Comparison of ENCODE assay signal across 11 cellular contexts in genomic region chr3:7682822-7683229, GRCh38.
DNase-seq lines count a peak whose midpoint lies in the region; ATAC-seq and TF ChIP-seq lines count a peak whose summit lies in the region.
"Had no signal": no experiment of that assay in that cellular context is flagged by ENCODE, and none has a peak within 500 bp of the region (broad histone marks: within the 10 kb centered on the region; RNA-seq: fewer than 3 reads in every experiment).

No MANE protein-coding gene starts in this region.

- H3K36me3 ChIP-seq in naive thymus-derived CD4-positive, alpha-beta T cell (ENCODE audit: control insufficient read depth in 2 of 3, insufficient read depth in 3 of 3, low read length in 3 of 3): no peaks in the 10 kb centered on the region

- no peak overlapping the region for H3K4me3 Mint-ChIP-seq in naive thymus-derived CD4-positive, alpha-beta T cell
- H3K4me3 Mint-ChIP-seq: brain had no signal

- no peak overlapping the region for H3K4me3 ChIP-seq in fibroblast of villous mesenchyme (ENCODE audit: low read depth, low read length)
- H3K4me3 ChIP-seq in naive thymus-derived CD4-positive, alpha-beta T cell (ENCODE audit: low read length): no peak overlapping the region

- H3K4me1 ChIP-seq in naive thymus-derived CD4-positive, alpha-beta T cell (ENCODE audit: control insufficient read depth in 2 of 2, insufficient read depth in 2 of 2, low read length in 2 of 2): no peaks in the 10 kb centered on the region

- H3K36me3 Mint-ChIP-seq in naive thymus-derived CD4-positive, alpha-beta T cell: no peaks in the 10 kb centered on the region
- H3K36me3 Mint-ChIP-seq: brain had no signal

- peaks cover 0 to 1% (median 0%) of the 10 kb centered on the region in 7 donors for H3K4me1 Mint-ChIP-seq in naive thymus-derived CD4-positive, alpha-beta T cell

- H3K27ac Mint-ChIP-seq in naive thymus-derived CD4-positive, alpha-beta T cell: no peak overlapping the region
- H3K27ac Mint-ChIP-seq: brain had no signal

- H3K27me3 Mint-ChIP-seq in naive thymus-derived CD4-positive, alpha-beta T cell: peaks cover 0 to 6% (median 0%) of the 10 kb centered on the region in 5 donors
- H3K27me3 Mint-ChIP-seq: brain had no signal

- DNase-seq in EH (ENCODE audit: low read depth) (peak; percentile 1), SKM-1 treated with dmso at 0.1 percent for 144 hours (lab: John Stamatoyannopoulos, UW; ENCODE audit: unreplicated experiment) (peak; percentile 89), fibroblast of villous mesenchyme (ENCODE audit: low read depth) (peak; percentile 75), DMS 273 (lab: John Stamatoyannopoulos, UW; ENCODE audit: unreplicated experiment) (no peak), ureter (ENCODE audit: low spot score) (no peak)
- no peak for DNase-seq in naive thymus-derived CD4-positive, alpha-beta T cell
- DNase-seq: activated CD4-positive, alpha-beta T cell treated with anti-CD3 and anti-CD28 coated beads for 1 hour; DMS79 had no signal

- H3K27me3 ChIP-seq in naive thymus-derived CD4-positive, alpha-beta T cell (ENCODE audit: control insufficient read depth in 2 of 2, insufficient read depth in 2 of 2, low read length in 2 of 2): no peaks in the 10 kb centered on the region

- CTCF ChIA-PET in naive thymus-derived CD4-positive, alpha-beta T cell (lab: Charles Lee): no interaction called here

- H3K9me3 ChIP-seq in naive thymus-derived CD4-positive, alpha-beta T cell (ENCODE audit: control insufficient read depth in 2 of 3, low read length in 3 of 3): no peaks in the 10 kb centered on the region

- POLR2A ChIA-PET in naive thymus-derived CD4-positive, alpha-beta T cell (lab: Charles Lee): no interaction called here

- no peak for TF ChIP-seq CTCF in fibroblast of villous mesenchyme (IDR thresholded peaks at IDR 0.05; ENCODE audit: insufficient read depth, low read depth, low read length)

- intact Hi-C loops in naive thymus-derived CD4-positive, alpha-beta T cell (cut with micrococcal nuclease): no loop called here

- no peak overlapping the region for H3K27ac ChIP-seq in naive thymus-derived CD4-positive, alpha-beta T cell (ENCODE audit: low read depth, low read length)

- H3K9me3 Mint-ChIP-seq in naive thymus-derived CD4-positive, alpha-beta T cell: peaks cover 0 to 7% (median 0%) of the 10 kb centered on the region in 11 donors

- ATAC-seq in naive thymus-derived CD4-positive, alpha-beta T cell: peak; percentile 64
- no peak for ATAC-seq in GM19452 (IDR thresholded peaks at IDR 0.05; ENCODE audit: unreplicated experiment)
- ATAC-seq in GM18517 (IDR thresholded peaks at IDR 0.05; ENCODE audit: unreplicated experiment): no peak

Comparison
In these comparisons a context has a peak if more than half of its experiments do, and no peak if none do; other contexts are left out.
1. DNase-seq: peak in EH (single experiment), SKM-1 treated with dmso at 0.1 percent for 144 hours (single experiment) and fibroblast of villous mesenchyme (single experiment); none in naive thymus-derived CD4-positive, alpha-beta T cell (0 of 9), DMS 273 (single experiment) and ureter (single experiment).